ENCODE assay signal across 8 cellular contexts in genomic region chr6:4021862-4022715, GRCh38. TPM values are rescaled to one million over a fixed set of nuclear protein-coding genes. Genes with fewer than 3 reads are reported as not detected.
A peak's percentile ranks its signal among the peaks of the same experiment; 100 is the strongest.
DNase-seq lines count a peak whose midpoint lies in the region; ATAC-seq and TF ChIP-seq lines count a peak whose summit lies in the region.

No MANE protein-coding gene starts in this region.

- H3K4me1 ChIP-seq in gastrocnemius medialis = peaks cover 64 to 70% of the 10 kb centered on the region in 2 donors

- ATAC-seq in HG03342 (IDR thresholded peaks at IDR 0.05; ENCODE audit: unreplicated experiment) = peak; percentile 2
- ATAC-seq in WTC11 = no peak
- ATAC-seq in gastrocnemius medialis = peak; percentile 31 to 35
- no peak for ATAC-seq in GM18505 (IDR thresholded peaks at IDR 0.05; ENCODE audit: unreplicated experiment)

- no peak for TF ChIP-seq POLR2A in gastrocnemius medialis (IDR thresholded peaks at IDR 0.05)
- no peak for TF ChIP-seq POLR2A in GM18505 (IDR thresholded peaks at IDR 0.05; ENCODE audit: borderline replicate concordance, extremely low read depth, insufficient read depth, insufficient read length)

- no peaks in the 10 kb centered on the region for H3K36me3 ChIP-seq in gastrocnemius medialis

- intact Hi-C loops in gastrocnemius medialis (cut with DNase I; ENCODE audit: low total_unique reads) = loop anchor here (1.0 to 5.0 kb wide), 3 partner anchors 90 to 279 kb away; no protein-coding TSS in a partner anchor

- H3K4me1 Mint-ChIP-seq in activated naive CD4-positive, alpha-beta T cell treated with anti-CD3 and anti-CD28 coated beads, Interleukin-2, amount 50 U/mL, for 24 hours = peaks cover 74% of the 10 kb centered on the region
- H3K4me1 Mint-ChIP-seq in WTC11 (peaks cover 59% of the 10 kb centered on the region), glutamatergic neuron (ENCODE audit: low read depth, unreplicated experiment) (peaks cover 14% of the 10 kb centered on the region)

- peaks cover 11% of the 10 kb centered on the region for H3K36me3 Mint-ChIP-seq in activated naive CD4-positive, alpha-beta T cell treated with anti-CD3 and anti-CD28 coated beads, Interleukin-2, amount 50 U/mL, for 24 hours
- H3K36me3 Mint-ChIP-seq in WTC11 (peaks cover 5% of the 10 kb centered on the region; the same call in 1 of the 2 replicates), glutamatergic neuron (ENCODE audit: unreplicated experiment) (peaks cover 3% of the 10 kb centered on the region)

- no peaks in the 10 kb centered on the region for H3K27me3 Mint-ChIP-seq in activated naive CD4-positive, alpha-beta T cell treated with anti-CD3 and anti-CD28 coated beads, Interleukin-2, amount 50 U/mL, for 24 hours
- H3K27me3 Mint-ChIP-seq in WTC11 (ENCODE audit: low read depth) (no peaks in the 10 kb centered on the region), glutamatergic neuron (ENCODE audit: unreplicated experiment) (no peaks in the 10 kb centered on the region)

- H3K4me3 ChIP-seq in gastrocnemius medialis = peak overlapping the region; percentile 82 to 94 (median 84)

- no peaks in the 10 kb centered on the region for H3K27me3 ChIP-seq in gastrocnemius medialis

- POLR2A ChIA-PET in WTC11 (lab: Charles Lee) = interaction anchor here (0.6 to 2.0 kb wide), 7 partner anchors 23 to 266 kb away, joined by 3 to 18 read pairs (median 4); partner anchors contain the start of gene ECI2

- no peaks in the 10 kb centered on the region for H3K9me3 Mint-ChIP-seq in activated naive CD4-positive, alpha-beta T cell treated with anti-CD3 and anti-CD28 coated beads, Interleukin-2, amount 50 U/mL, for 24 hours
- H3K9me3 Mint-ChIP-seq in WTC11 (no peaks in the 10 kb centered on the region), glutamatergic neuron (ENCODE audit: unreplicated experiment) (peaks cover 16% of the 10 kb centered on the region)

- in situ Hi-C loops in gastrocnemius medialis (cut with MboI; ENCODE audit: low sequenced_read_pairs in 4 of 4) = loop anchor here in 3 of 4 donors (25.0 kb wide), 3 partner anchors 735 to 910 kb away; partner anchors contain the start of genes BPHL (in 1 of the 3) and PSMG4 (in 1 of the 3)

- CTCF ChIA-PET in WTC11 (lab: Charles Lee) = interaction anchor here (1.0 to 3.0 kb wide), 8 partner anchors 31 to 755 kb away, joined by 3 to 21 read pairs (median 5); partner anchors contain the start of gene FAM50B

- TF ChIP-seq CTCF in WTC11 (IDR thresholded peaks at IDR 0.05) = no peak
- TF ChIP-seq CTCF in glutamatergic neuron (IDR thresholded peaks at IDR 0.05; ENCODE audit: partially characterized antibody, unreplicated experiment) = no peak
- TF ChIP-seq CTCF in gastrocnemius medialis (IDR thresholded peaks at IDR 0.05 in 4 of 5, conservative IDR thresholded peaks at IDR 0.05 in 1 of 5) = no peak

- no peaks in the 10 kb centered on the region for H3K9me3 ChIP-seq in gastrocnemius medialis

- peak overlapping the region; percentile 99 for H3K27ac Mint-ChIP-seq in activated naive CD4-positive, alpha-beta T cell treated with anti-CD3 and anti-CD28 coated beads, Interleukin-2, amount 50 U/mL, for 24 hours
- H3K27ac Mint-ChIP-seq in WTC11 (peak overlapping the region; percentile 88), glutamatergic neuron (ENCODE audit: unreplicated experiment) (peak overlapping the region; percentile 78)

- peak overlapping the region; percentile 91 for H3K4me3 Mint-ChIP-seq in activated naive CD4-positive, alpha-beta T cell treated with anti-CD3 and anti-CD28 coated beads, Interleukin-2, amount 50 U/mL, for 24 hours
- H3K4me3 Mint-ChIP-seq in WTC11 (peak overlapping the region; percentile 87), glutamatergic neuron (ENCODE audit: unreplicated experiment) (peak overlapping the region; percentile 98)

- peak overlapping the region; percentile 94 to 99 (median 98) for H3K27ac ChIP-seq in gastrocnemius medialis

- no peak for DNase-seq in activated naive CD4-positive, alpha-beta T cell treated with anti-CD3 and anti-CD28 coated beads, Interleukin-2, amount 50 U/mL, for 16 hours
- DNase-seq in WTC11 (ENCODE audit: low spot score) (no peak), glutamatergic neuron (no peak), gastrocnemius medialis (peak in 1 of 2 donors; percentile 10), cerebellum (ENCODE audit: low spot score) (no peak)

TF ChIP-seq in WTC11, 78 proteins besides CTCF, POLR2A, EP300 and RAD21:
- TF ChIP-seq ZNF281 (CRISPR knock-in tag; IDR thresholded peaks at IDR 0.05) (no peak), RELA (CRISPR knock-in tag; IDR thresholded peaks at IDR 0.05; ENCODE audit: borderline replicate concordance) (peak; percentile 0; the same call in 1 of the 2 replicates), GABPB1 (CRISPR knock-in tag; IDR thresholded peaks at IDR 0.05) (peak; percentile 3; the same call in 1 of the 2 replicates)

RNA-seq across cellular contexts. Expression of gene FAM217A, which starts 56.8 kb away (rescaled TPM):
- total RNA-seq in WTC11 (2021) (not detected in 3 replicates), glutamatergic neuron (ENCODE audit: unreplicated experiment) (not detected), gastrocnemius medialis (not detected), cerebellum (not detected)

Comparison
In these comparisons a context has a peak if more than half of its experiments do, and no peak if none do; other contexts are left out.
1. ATAC-seq: peak in HG03342 (single experiment) and gastrocnemius medialis (2 of 2); none in WTC11 (single experiment) and GM18505 (single experiment).
2. Peak in every context shown above with its lines, with median percentiles within 50 percentile points of each other: H3K27ac Mint-ChIP-seq and H3K4me3 Mint-ChIP-seq.